In genomic region chr14:22174412-22174811, GRCh38 we compare ENCODE assay signal across 19 cellular contexts.
DNase-seq lines count a peak whose midpoint lies in the region; ATAC-seq, FAIRE-seq and TF ChIP-seq lines count a peak whose summit lies in the region.
"Had no signal": no experiment of that assay in that cellular context is flagged by ENCODE, and none has a peak within 500 bp of the region (broad histone marks: within the 10 kb centered on the region; RNA-seq: fewer than 3 reads in every experiment).

No MANE protein-coding gene starts in this region.

- peaks cover 17 to 24% (median 19%) of the 10 kb centered on the region in 3 donors for H3K4me1 Mint-ChIP-seq in T-cell

- no peaks in the 10 kb centered on the region for H3K9me3 Mint-ChIP-seq in T-cell
- H3K9me3 Mint-ChIP-seq: CD8-positive, alpha-beta memory T cell had no signal

- ATAC-seq in GM18868 (IDR thresholded peaks at IDR 0.05; ENCODE audit: unreplicated experiment) (no peak), T-cell (replicated peaks in 1 of 4) (no peak)

- intact Hi-C loops in colonic mucosa (cut with DNase I) (no loop called here), lower leg skin (cut with DNase I; ENCODE audit: low total_unique reads) (no loop called here)

- 10 to 58% (median 12%) methylated on average over 3 of the region's 3 CpGs for WGBS in small intestine, 3 donors
- WGBS in lower leg skin, 2 donors: 84 to 87% methylated on average over 3 of the region's 3 CpGs

- no peak for FAIRE-seq in small intestine (lab: Jason Lieb, UNC)
- FAIRE-seq: A204.1 had no signal

- no peaks in the 10 kb centered on the region for H3K4me1 ChIP-seq in colonic mucosa
- peaks cover 5 to 6% of the 10 kb centered on the region in 2 donors for H3K4me1 ChIP-seq in small intestine (ENCODE audit: control insufficient read depth in 2 of 2, insufficient read depth in 1 of 2, low read depth in 1 of 2, low read length in 1 of 2)

- no peak overlapping the region for H3K9ac ChIP-seq in colonic mucosa (ENCODE audit: low read depth in 2 of 2, low read length in 2 of 2)
- H3K9ac ChIP-seq: BLaER1 had no signal

- DNase-seq in Caki2 (ENCODE audit: low read depth) (peak; percentile 62), colonic mucosa (peak; percentile 61), left kidney (ENCODE audit: low read depth, low spot score) (peak; percentile 24), small intestine (peak; percentile 84), NCI-H345 treated with DMSO at 0.1 percent for 48 hours (lab: John Stamatoyannopoulos, UW; ENCODE audit: unreplicated experiment) (no peak), T-cell (no peak), lower leg skin (ENCODE audit: low spot score in 2 of 2) (no peak)
- DNase-seq: CD8-positive, alpha-beta memory T cell; DMS 273 treated with DMSO at 0.1 percent for 48 hours; GOT3; KG1; NCI-H1436; NCI-H2029; NCI-H2171; NCI-H748 treated with DMSO at 0.1 percent for 48 hours; PC-9 had no signal

- H3K27ac Mint-ChIP-seq in T-cell: no peak overlapping the region
- H3K27ac Mint-ChIP-seq: CD8-positive, alpha-beta memory T cell had no signal

- peak overlapping the region; percentile 68 for H3K27ac ChIP-seq in colonic mucosa
- peak overlapping the region in 1 of 2 donors; percentile 3 for H3K27ac ChIP-seq in small intestine (ENCODE audit: low read depth in 1 of 2, low read length in 1 of 2)
- H3K27ac ChIP-seq: BLaER1, PC-9 had no signal

- H3K27me3 ChIP-seq in colonic mucosa: no peaks in the 10 kb centered on the region
- H3K27me3 ChIP-seq in small intestine (ENCODE audit: control insufficient read depth in 2 of 2, insufficient read depth in 2 of 2, low read length in 2 of 2): no peaks in the 10 kb centered on the region
- H3K27me3 ChIP-seq: BLaER1 had no signal

- no peaks in the 10 kb centered on the region for H3K27me3 Mint-ChIP-seq in T-cell
- H3K27me3 Mint-ChIP-seq: CD8-positive, alpha-beta memory T cell had no signal

- CTCF ChIA-PET in T-cell (lab: Charles Lee): no interaction called here

- in situ Hi-C loops in Caki2 (cut with HindIII; ENCODE audit: low pct_unique_long_range_greater_than_20kb, low sequenced_read_pairs): no loop called here

- no peak overlapping the region for H3K4me3 Mint-ChIP-seq in T-cell
- H3K4me3 Mint-ChIP-seq: CD8-positive, alpha-beta memory T cell had no signal

- no peaks in the 10 kb centered on the region for H3K9me3 ChIP-seq in colonic mucosa
- no peaks in the 10 kb centered on the region for H3K9me3 ChIP-seq in small intestine (ENCODE audit: control insufficient read depth, low read depth)
- H3K9me3 ChIP-seq: BLaER1 had no signal

- H3K4me3 ChIP-seq in colonic mucosa (no peak overlapping the region), small intestine (ENCODE audit: low read depth in 1 of 2, low read length in 2 of 2) (no peak overlapping the region), lower leg skin (ENCODE audit: low read depth, poor library complexity, severe bottlenecking) (no peak overlapping the region)
- H3K4me3 ChIP-seq: BLaER1, PC-9 had no signal

- TF ChIP-seq POLR2A in lower leg skin (IDR thresholded peaks at IDR 0.05): no peak

- H3K36me3 ChIP-seq in colonic mucosa (no peaks in the 10 kb centered on the region), small intestine (ENCODE audit: control insufficient read depth in 2 of 2, insufficient read depth in 2 of 2, low read length in 2 of 2) (no peaks in the 10 kb centered on the region)
- H3K36me3 ChIP-seq: BLaER1 had no signal

- POLR2A ChIA-PET in T-cell (lab: Charles Lee): no interaction called here

- TF ChIP-seq CTCF in colonic mucosa (IDR thresholded peaks at IDR 0.05): no peak
- TF ChIP-seq CTCF in lower leg skin (IDR thresholded peaks at IDR 0.05): no peak

- no peaks in the 10 kb centered on the region for H3K36me3 Mint-ChIP-seq in T-cell
- H3K36me3 Mint-ChIP-seq: CD8-positive, alpha-beta memory T cell had no signal

Comparison
In these comparisons a context has a peak if more than half of its experiments do, and no peak if none do; other contexts are left out.
1. DNase-seq: peak in Caki2 (single experiment), colonic mucosa (single experiment), left kidney (single experiment) and small intestine (single experiment); none in NCI-H345 treated with DMSO at 0.1 percent for 48 hours (single experiment), T-cell (0 of 34) and lower leg skin (0 of 2).